Comparison of ENCODE assay signal across 12 cellular contexts in genomic region chr1:9643351-9644256, GRCh38.
DNase-seq lines count a peak whose midpoint lies in the region; ATAC-seq, FAIRE-seq and TF ChIP-seq lines count a peak whose summit lies in the region.
"Had no signal": no experiment of that assay in that cellular context is flagged by ENCODE, and none has a peak within 500 bp of the region (broad histone marks: within the 10 kb centered on the region; RNA-seq: fewer than 3 reads in every experiment).

No MANE protein-coding gene starts in this region.

- H3K4me3 Mint-ChIP-seq in effector memory CD8-positive, alpha-beta T cell = peak overlapping the region; percentile 51 to 54
- peak overlapping the region; percentile 53 to 66 for H3K4me3 Mint-ChIP-seq in stimulated activated naive CD8-positive, alpha-beta T cell treated with anti-CD3 and anti-CD28 coated beads, Interleukin-15, amount 100 ng/mL, for 72 hours

- peak; percentile 39 for ATAC-seq in effector memory CD8-positive, alpha-beta T cell (replicated peaks)
- ATAC-seq in stimulated activated naive CD8-positive, alpha-beta T cell treated with anti-CD3 and anti-CD28 coated beads, Interleukin-15, amount 100 ng/mL, for 72 hours = peak; percentile 73
- ATAC-seq in HG03442 (IDR thresholded peaks at IDR 0.05; ENCODE audit: unreplicated experiment) (no peak), HG02840 (IDR thresholded peaks at IDR 0.05; ENCODE audit: low FRiP score, unreplicated experiment) (no peak)

- DNase-seq in activated T-cell treated with anti-CD3 and anti-CD28 coated beads, Interleukin-2, amount 50 U/mL, for 1 hour = peak; percentile 29
- no peak for DNase-seq in activated T-cell treated with anti-CD3 and anti-CD28 coated beads for 4 hours
- peak; percentile 42 for DNase-seq in UCSD-AML1 (lab: John Stamatoyannopoulos, UW; ENCODE audit: unreplicated experiment)
- no peak for DNase-seq in effector memory CD8-positive, alpha-beta T cell
- DNase-seq in stimulated activated naive CD8-positive, alpha-beta T cell treated with anti-CD3 and anti-CD28 coated beads, Interleukin-15, amount 100 ng/mL, for 72 hours = peak; percentile 42 to 48
- DNase-seq in D721Med (ENCODE audit: insufficient read length, low spot score) = no peak
- DNase-seq: heart right ventricle, KG1, left cardiac atrium, NCI-H2171 had no signal

- no peaks in the 10 kb centered on the region for H3K9me3 Mint-ChIP-seq in effector memory CD8-positive, alpha-beta T cell
- no peaks in the 10 kb centered on the region for H3K9me3 Mint-ChIP-seq in stimulated activated naive CD8-positive, alpha-beta T cell treated with anti-CD3 and anti-CD28 coated beads, Interleukin-15, amount 100 ng/mL, for 72 hours

- TF ChIP-seq CTCF in D721Med (IDR thresholded peaks at IDR 0.05; ENCODE audit: insufficient read depth, missing control alignments) = no peak

- peak overlapping the region; percentile 57 to 89 for H3K27ac Mint-ChIP-seq in effector memory CD8-positive, alpha-beta T cell
- H3K27ac Mint-ChIP-seq in stimulated activated naive CD8-positive, alpha-beta T cell treated with anti-CD3 and anti-CD28 coated beads, Interleukin-15, amount 100 ng/mL, for 72 hours = peak overlapping the region in 1 of 2 donors; percentile 87

- FAIRE-seq in D721Med (lab: Jason Lieb, UNC) = no peak

- peaks cover 18% of the 10 kb centered on the region for H3K36me3 Mint-ChIP-seq in effector memory CD8-positive, alpha-beta T cell (ENCODE audit: insufficient read depth)

- H3K27me3 Mint-ChIP-seq in effector memory CD8-positive, alpha-beta T cell = no peaks in the 10 kb centered on the region
- H3K27me3 Mint-ChIP-seq in stimulated activated naive CD8-positive, alpha-beta T cell treated with anti-CD3 and anti-CD28 coated beads, Interleukin-15, amount 100 ng/mL, for 72 hours = no peaks in the 10 kb centered on the region

- H3K4me1 Mint-ChIP-seq in effector memory CD8-positive, alpha-beta T cell (ENCODE audit: low read depth in 2 of 2) = peaks cover 33 to 38% of the 10 kb centered on the region in 2 donors
- H3K4me1 Mint-ChIP-seq in stimulated activated naive CD8-positive, alpha-beta T cell treated with anti-CD3 and anti-CD28 coated beads, Interleukin-15, amount 100 ng/mL, for 72 hours = peaks cover 80% of the 10 kb centered on the region

Comparison
In these comparisons a context has a peak if more than half of its experiments do, and no peak if none do; other contexts are left out.
1. DNase-seq: peak in activated T-cell treated with anti-CD3 and anti-CD28 coated beads, Interleukin-2, amount 50 U/mL, for 1 hour (single experiment), UCSD-AML1 (single experiment) and stimulated activated naive CD8-positive, alpha-beta T cell treated with anti-CD3 and anti-CD28 coated beads, Interleukin-15, amount 100 ng/mL, for 72 hours (2 of 2); none in activated T-cell treated with anti-CD3 and anti-CD28 coated beads for 4 hours (single experiment), effector memory CD8-positive, alpha-beta T cell (0 of 3) and D721Med (single experiment).
2. ATAC-seq: peak in effector memory CD8-positive, alpha-beta T cell (single experiment) and stimulated activated naive CD8-positive, alpha-beta T cell treated with anti-CD3 and anti-CD28 coated beads, Interleukin-15, amount 100 ng/mL, for 72 hours (single experiment); none in HG03442 (single experiment) and HG02840 (single experiment).